15 cellular contexts compared by ENCODE assay signal in genomic region chr1:208980590-208980989, GRCh38.
"Had no signal": no experiment of that assay in that cellular context is flagged by ENCODE, and none has a peak within 500 bp of the region (broad histone marks: within the 10 kb centered on the region; RNA-seq: fewer than 3 reads in every experiment).

No MANE protein-coding gene starts in this region.

- H3K4me3 ChIP-seq: cardiac muscle cell, dorsolateral prefrontal cortex, esophagus muscularis mucosa, lower lobe of right lung, ovary had no signal

- H3K4me1 ChIP-seq: esophagus muscularis mucosa, lower lobe of right lung had no signal

- H3K9me3 Mint-ChIP-seq: activated T-helper 17 cell treated with anti-CD3 and anti-CD28 coated beads, Interleukin-2, amount 50 U/mL, for 72 hours; endodermal cell; stimulated activated naive CD8-positive, alpha-beta T cell treated with anti-CD3 and anti-CD28 coated beads, Interleukin-15, amount 100 ng/mL, for 72 hours; type B pancreatic cell had no signal

- ATAC-seq: activated T-helper 17 cell treated with anti-CD3 and anti-CD28 coated beads, Interleukin-2, amount 50 U/mL, for 72 hours; left colon; lower lobe of right lung; stimulated activated naive CD8-positive, alpha-beta T cell treated with anti-CD3 and anti-CD28 coated beads, Interleukin-15, amount 100 ng/mL, for 72 hours had no signal

- H3K4me3 Mint-ChIP-seq: activated T-helper 17 cell treated with anti-CD3 and anti-CD28 coated beads, Interleukin-2, amount 50 U/mL, for 72 hours; endodermal cell; stimulated activated naive CD8-positive, alpha-beta T cell treated with anti-CD3 and anti-CD28 coated beads, Interleukin-15, amount 100 ng/mL, for 72 hours; type B pancreatic cell had no signal

- H3K36me3 ChIP-seq: cardiac muscle cell, esophagus muscularis mucosa, lower lobe of right lung, ovary had no signal

- H3K9me3 ChIP-seq: lower lobe of right lung, ovary had no signal

- H3K36me3 Mint-ChIP-seq: type B pancreatic cell had no signal

- DNase-seq: activated naive CD4-positive, alpha-beta T cell treated with Interleukin-2 at 50 U/mL for 16 hours; activated T-cell treated with anti-CD3 and anti-CD28 coated beads for 4 hours; anterior cingulate cortex; dorsolateral prefrontal cortex; endodermal cell; left colon; lower lobe of right lung; midbrain; ovary; stimulated activated CD4-positive, alpha-beta T cell treated with anti-CD3 and anti-CD28 coated beads, Interleukin-1b, Interleukin-23, amount 100 ng/mL, for 48 hours; stimulated activated naive CD8-positive, alpha-beta T cell treated with anti-CD3 and anti-CD28 coated beads, Interleukin-15, amount 100 ng/mL, for 72 hours had no signal

- H3K27me3 ChIP-seq: cardiac muscle cell, dorsolateral prefrontal cortex, esophagus muscularis mucosa, ovary had no signal

- H3K27me3 Mint-ChIP-seq: activated T-helper 17 cell treated with anti-CD3 and anti-CD28 coated beads, Interleukin-2, amount 50 U/mL, for 72 hours; stimulated activated naive CD8-positive, alpha-beta T cell treated with anti-CD3 and anti-CD28 coated beads, Interleukin-15, amount 100 ng/mL, for 72 hours had no signal

- H3K27ac Mint-ChIP-seq: activated T-helper 17 cell treated with anti-CD3 and anti-CD28 coated beads, Interleukin-2, amount 50 U/mL, for 72 hours; endodermal cell; stimulated activated naive CD8-positive, alpha-beta T cell treated with anti-CD3 and anti-CD28 coated beads, Interleukin-15, amount 100 ng/mL, for 72 hours; type B pancreatic cell had no signal

- H3K4me1 Mint-ChIP-seq: activated T-helper 17 cell treated with anti-CD3 and anti-CD28 coated beads, Interleukin-2, amount 50 U/mL, for 72 hours; endodermal cell; stimulated activated naive CD8-positive, alpha-beta T cell treated with anti-CD3 and anti-CD28 coated beads, Interleukin-15, amount 100 ng/mL, for 72 hours had no signal

- H3K27ac ChIP-seq: cardiac muscle cell, dorsolateral prefrontal cortex, esophagus muscularis mucosa, lower lobe of right lung, ovary had no signal
